ENCODE assay signal across 26 cellular contexts in the genomic region with DNA sequence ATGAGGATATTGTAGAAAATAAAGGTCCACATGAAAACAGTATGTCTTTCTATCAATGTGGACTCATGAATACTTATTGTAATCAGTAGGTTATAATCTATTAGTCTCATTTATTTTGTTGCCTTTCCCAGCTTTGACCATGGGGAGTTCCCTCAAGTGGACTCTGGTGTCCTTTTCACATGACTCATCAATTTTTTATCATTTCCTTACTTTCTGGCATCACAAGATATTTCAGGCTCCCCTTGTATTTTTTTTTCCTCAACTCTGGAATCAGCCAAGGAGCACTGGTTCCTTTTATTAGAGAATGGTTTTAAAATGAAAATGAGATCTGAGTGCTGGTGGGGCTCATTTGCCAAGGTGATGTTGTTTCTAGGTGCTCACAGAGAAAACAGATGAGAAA.
"Had no signal": no experiment of that assay in that cellular context is flagged by ENCODE, and none has a peak within 500 bp of the region (broad histone marks: within the 10 kb centered on the region; RNA-seq: fewer than 3 reads in every experiment).

No MANE protein-coding gene starts in this region.

- H3K4me1 Mint-ChIP-seq: stimulated activated naive B cell treated with anti-CD40 and anti-IgM and Interleukin-4, amounts not matched to agents 10 μg/mL and 1 μg/mL and 100 μg/mL, for 72 hours; T-helper 17 cell had no signal

- H3K4me3 Mint-ChIP-seq: activated CD4-positive, alpha-beta T cell treated with anti-CD3 and anti-CD28 coated beads for 36 hours; activated CD8-positive, alpha-beta memory T cell treated with anti-CD3 and anti-CD28 coated beads, Interleukin-2, amount 10 ng/mL, durations not matched to agents 7 days and 5 days; activated CD8-positive, alpha-beta T cell treated with anti-CD3 and anti-CD28 coated beads, Interleukin-2, amount 10 ng/mL, durations not matched to agents 7 days and 5 days; activated naive CD8-positive, alpha-beta T cell; activated T-cell treated with anti-CD3 and anti-CD28 coated beads, Interleukin-2, amount 50 U/mL, for 72 hours; nephron progenitor cell; stimulated activated naive B cell treated with anti-CD40 and anti-IgM and Interleukin-4, amounts not matched to agents 10 μg/mL and 1 μg/mL and 100 μg/mL, for 72 hours; T-helper 17 cell had no signal

- H3K4me3 ChIP-seq: adrenal gland, body of pancreas, esophagus squamous epithelium, gastroesophageal sphincter, hepatocyte, sigmoid colon, stomach, tibial artery had no signal

- H3K36me3 ChIP-seq: adrenal gland, esophagus squamous epithelium, gastroesophageal sphincter, neutrophil, sigmoid colon, stomach, tibial artery had no signal

- H3K36me3 Mint-ChIP-seq: activated CD8-positive, alpha-beta memory T cell treated with anti-CD3 and anti-CD28 coated beads, Interleukin-2, amount 10 ng/mL, durations not matched to agents 7 days and 5 days; activated naive CD8-positive, alpha-beta T cell; stimulated activated naive B cell treated with anti-CD40 and anti-IgM and Interleukin-4, amounts not matched to agents 10 μg/mL and 1 μg/mL and 100 μg/mL, for 72 hours had no signal

- H3K4me2 ChIP-seq: hepatocyte had no signal

- H3K9me3 ChIP-seq: adrenal gland, body of pancreas, esophagus squamous epithelium, gastroesophageal sphincter, neutrophil, sigmoid colon, stomach, tibial artery had no signal

- H3K4me1 ChIP-seq: adrenal gland, body of pancreas, esophagus squamous epithelium, gastroesophageal sphincter, tibial artery had no signal

- H3K27ac Mint-ChIP-seq: activated CD4-positive, alpha-beta T cell treated with anti-CD3 and anti-CD28 coated beads for 36 hours; activated CD8-positive, alpha-beta memory T cell treated with anti-CD3 and anti-CD28 coated beads, Interleukin-2, amount 10 ng/mL, durations not matched to agents 7 days and 5 days; activated CD8-positive, alpha-beta T cell treated with anti-CD3 and anti-CD28 coated beads, Interleukin-2, amount 10 ng/mL, durations not matched to agents 7 days and 5 days; activated naive CD8-positive, alpha-beta T cell; activated T-cell treated with anti-CD3 and anti-CD28 coated beads, Interleukin-2, amount 50 U/mL, for 72 hours; nephron progenitor cell; stimulated activated naive B cell treated with anti-CD40 and anti-IgM and Interleukin-4, amounts not matched to agents 10 μg/mL and 1 μg/mL and 100 μg/mL, for 72 hours; T-helper 17 cell had no signal

- H2AFZ ChIP-seq: hepatocyte had no signal

- ATAC-seq: activated CD4-positive, alpha-beta T cell treated with anti-CD3 and anti-CD28 coated beads for 36 hours; activated CD8-positive, alpha-beta memory T cell treated with anti-CD3 and anti-CD28 coated beads, Interleukin-2, amount 10 ng/mL, durations not matched to agents 7 days and 5 days; activated CD8-positive, alpha-beta T cell treated with anti-CD3 and anti-CD28 coated beads, Interleukin-2, amount 10 ng/mL, durations not matched to agents 7 days and 5 days; activated T-cell treated with anti-CD3 and anti-CD28 coated beads, Interleukin-2, amount 50 U/mL, for 72 hours; body of pancreas; gastroesophageal sphincter; left ventricle myocardium superior; stimulated activated naive B cell treated with anti-CD40 and anti-IgM and Interleukin-4, amounts not matched to agents 10 μg/mL and 1 μg/mL and 100 μg/mL, for 72 hours; T-helper 17 cell had no signal

- H3K79me2 ChIP-seq: hepatocyte had no signal

- H3K27ac ChIP-seq: adrenal gland, body of pancreas, esophagus squamous epithelium, gastroesophageal sphincter, hepatocyte, neutrophil, sigmoid colon, stomach, tibial artery had no signal

- DNase-seq: activated CD4-positive, CD25-positive, alpha-beta regulatory T cell; activated CD8-positive, alpha-beta memory T cell treated with anti-CD3 and anti-CD28 coated beads, Interleukin-2, amount 10 ng/mL, durations not matched to agents 7 days and 5 days; activated CD8-positive, alpha-beta T cell treated with anti-CD3 and anti-CD28 coated beads, Interleukin-2, amount 10 ng/mL, durations not matched to agents 7 days and 5 days; activated naive CD4-positive, alpha-beta T cell; activated T-cell treated with anti-CD3 and anti-CD28 coated beads, Interleukin-2, amount 50 U/mL, for 72 hours; aorta; effector CD4-positive, alpha-beta T cell; esophagus squamous epithelium; left cardiac atrium; left ventricle myocardium superior; retina; sigmoid colon; stimulated activated CD4-positive, alpha-beta T cell treated with anti-CD3 and anti-CD28 coated beads, Interleukin-1b, Interleukin-23, amount 100 ng/mL, for 48 hours; stimulated activated naive B cell treated with anti-CD40 and anti-IgM and Interleukin-4, amounts not matched to agents 10 μg/mL and 1 μg/mL and 100 μg/mL, for 72 hours; stomach; T-helper 17 cell; T1000; tibial artery had no signal

- H3K9me3 Mint-ChIP-seq: activated T-cell treated with anti-CD3 and anti-CD28 coated beads, Interleukin-2, amount 50 U/mL, for 72 hours; nephron progenitor cell; stimulated activated naive B cell treated with anti-CD40 and anti-IgM and Interleukin-4, amounts not matched to agents 10 μg/mL and 1 μg/mL and 100 μg/mL, for 72 hours had no signal

- H3K27me3 ChIP-seq: adrenal gland, body of pancreas, esophagus squamous epithelium, hepatocyte, neutrophil, sigmoid colon, stomach, tibial artery had no signal
